In genomic region chr6:89952361-89952680, GRCh38 we compare ENCODE assay signal across 12 cellular contexts. TPM values are rescaled to one million over a fixed set of nuclear protein-coding genes. Genes with fewer than 3 reads are reported as not detected.
DNase-seq lines count a peak whose midpoint lies in the region; ATAC-seq and TF ChIP-seq lines count a peak whose summit lies in the region.
"Had no signal": no experiment of that assay in that cellular context is flagged by ENCODE, and none has a peak within 500 bp of the region (broad histone marks: within the 10 kb centered on the region; RNA-seq: fewer than 3 reads in every experiment).

No MANE protein-coding gene starts in this region.

- CTCF ChIA-PET in mammary epithelial cell (lab: Charles Lee; ENCODE audit: low non-redundant PET) (interaction anchor here (0.7 kb wide), 1 partner anchor 12 kb away, joined by 5 read pairs; no protein-coding TSS in a partner anchor), T-cell (lab: Charles Lee) (interaction anchor here (0.7 to 1.6 kb wide), 7 partner anchors 11 to 524 kb away, joined by 3 to 27 read pairs (median 4); no protein-coding TSS in a partner anchor), RWPE1 (lab: Yijun Ruan, JAX) (no interaction called here)

- TF ChIP-seq POLR2A in breast epithelium (IDR thresholded peaks at IDR 0.05), result no peak

- TF ChIP-seq CTCF in mammary epithelial cell (conservative IDR thresholded peaks at IDR 0.05 in 1 of 2, IDR thresholded peaks at IDR 0.05 in 1 of 2; ENCODE audit: extremely low read depth in 1 of 2, insufficient read depth in 1 of 2, low read depth in 1 of 2, low read length in 2 of 2) (no peak), breast epithelium (IDR thresholded peaks at IDR 0.05) (no peak), dorsolateral prefrontal cortex (IDR thresholded peaks at IDR 0.05 in 54 of 56, conservative IDR thresholded peaks at IDR 0.05 in 2 of 56; ENCODE audit: low read depth in 1 of 56, partially characterized antibody in 56 of 56) (no peak), RWPE1 (conservative IDR thresholded peaks at IDR 0.05; ENCODE audit: low read depth) (no peak)

- H3K27ac ChIP-seq in mammary epithelial cell (ENCODE audit: insufficient read depth, low read depth, low read length) (peak overlapping the region; percentile 15), breast epithelium (no peak overlapping the region), dorsolateral prefrontal cortex (peak overlapping the region in 57 of 59 donors; percentile 32 to 89 (median 76)), RWPE1 (no peak overlapping the region)
- H3K27ac ChIP-seq: left lung had no signal

- no peaks in the 10 kb centered on the region for H4K20me1 ChIP-seq in mammary epithelial cell (ENCODE audit: insufficient read depth, low read length)

- H3K4me3 ChIP-seq in mammary epithelial cell (replicated peaks in 1 of 3; ENCODE audit: insufficient read depth in 1 of 3, low read depth in 2 of 3, low read length in 3 of 3) (no peak overlapping the region), breast epithelium (no peak overlapping the region), dorsolateral prefrontal cortex (peak overlapping the region in 3 of 59 donors; percentile 26 to 43 (median 31))
- H3K4me3 ChIP-seq: left lung had no signal

- H3K9me3 ChIP-seq in mammary epithelial cell (replicated peaks; ENCODE audit: insufficient read depth, low read length) (no peaks in the 10 kb centered on the region), breast epithelium (no peaks in the 10 kb centered on the region)
- H3K9me3 ChIP-seq: left lung had no signal

- BruUV-seq in mammary epithelial cell (replicated peaks; lab: Mats Ljungman, UMichigan), result no TSS peak

- peak in 2 of 4 experiments; percentile 17 to 25 for ATAC-seq in T-cell (replicated peaks in 1 of 4)
- ATAC-seq in GM18519 (IDR thresholded peaks at IDR 0.05; ENCODE audit: low FRiP score, unreplicated experiment), result no peak

- peak overlapping the region; percentile 69 to 84 for H3K27ac Mint-ChIP-seq in T-cell

- H2AFZ ChIP-seq in mammary epithelial cell (ENCODE audit: low read depth, low read length), result no peak overlapping the region

- H3K27me3 Mint-ChIP-seq in T-cell, result no peaks in the 10 kb centered on the region

- H3K4me1 ChIP-seq in mammary epithelial cell (ENCODE audit: insufficient read depth, low read length) (peaks cover 40% of the 10 kb centered on the region), breast epithelium (no peaks in the 10 kb centered on the region)
- H3K4me1 ChIP-seq: left lung had no signal

- H3K4me2 ChIP-seq in mammary epithelial cell (ENCODE audit: insufficient read depth, low read depth, low read length), result peak overlapping the region; percentile 53

- H3K36me3 ChIP-seq in mammary epithelial cell (ENCODE audit: insufficient read depth, low read length) (no peaks in the 10 kb centered on the region), breast epithelium (no peaks in the 10 kb centered on the region)

- peak overlapping the region; percentile 31 to 64 (median 37) for H3K4me3 Mint-ChIP-seq in T-cell
- H3K4me3 Mint-ChIP-seq: nephron progenitor cell had no signal

- 91% methylated on average over 2 of the region's 2 CpGs for WGBS in mammary epithelial cell (ENCODE audit: low coverage, missing lambda C conversion rate)

- POLR2A ChIA-PET in T-cell (lab: Charles Lee), result interaction anchor here in 1 of 2 donors (0.5 to 0.9 kb wide), 5 partner anchors 11 to 521 kb away, joined by 3 to 4 read pairs (median 3); no protein-coding TSS in a partner anchor
- POLR2A ChIA-PET in RWPE1 (lab: Yijun Ruan, JAX; ENCODE audit: low non-redundant PET), result no interaction called here

- dilution Hi-C loops in mammary epithelial cell (cut with HindIII; ENCODE audit: low sequenced_read_pairs), result loop anchor here (25.0 kb wide), 1 partner anchor 335 kb away; the partner anchor contains the start of gene BACH2

- H3K9ac ChIP-seq in mammary epithelial cell (ENCODE audit: insufficient read depth, low read length), result no peak overlapping the region

- no peaks in the 10 kb centered on the region for H3K79me2 ChIP-seq in mammary epithelial cell (ENCODE audit: insufficient read depth, low read length)

- H3K36me3 Mint-ChIP-seq in T-cell, result peaks cover 31% of the 10 kb centered on the region

- intact Hi-C loops in mammary epithelial cell (cut with micrococcal nuclease) (no loop called here), breast epithelium (cut with DNase I; ENCODE audit: low total_unique reads) (no loop called here), dorsolateral prefrontal cortex (cut with DNase I) (no loop called here)

- DNase-seq in mammary epithelial cell, result no peak
- DNase-seq in breast epithelium (ENCODE audit: low spot score in 2 of 2), result no peak
- no peak for DNase-seq in T-cell
- DNase-seq in dorsolateral prefrontal cortex, result no peak
- DNase-seq in RWPE1 (ENCODE audit: low spot score), result no peak
- no peak for DNase-seq in NCI-H82 treated with DMSO at 0.1 percent for 48 hours (lab: John Stamatoyannopoulos, UW; ENCODE audit: unreplicated experiment)
- DNase-seq in stimulated activated CD4-positive, alpha-beta T cell treated with anti-CD3 and anti-CD28 coated beads, Interleukin-2, amount 100 ng/mL, for 48 hours, result no peak
- DNase-seq: left lung, NCI-H2171 treated with DMSO at 0.1 percent for 48 hours, nephron progenitor cell had no signal

- in situ Hi-C loops in mammary epithelial cell (cut with MboI; ENCODE audit: low sequenced_read_pairs in 2 of 2), result no loop called here

- H3K4me1 Mint-ChIP-seq in T-cell, result peaks cover 63 to 69% (median 68%) of the 10 kb centered on the region in 3 donors

- H3K27me3 ChIP-seq in mammary epithelial cell (ENCODE audit: insufficient read depth, low read length) (no peaks in the 10 kb centered on the region), breast epithelium (no peaks in the 10 kb centered on the region), dorsolateral prefrontal cortex (no peaks in the 10 kb centered on the region)
- H3K27me3 ChIP-seq: left lung had no signal

- no peaks in the 10 kb centered on the region for H3K9me3 Mint-ChIP-seq in T-cell
- H3K9me3 Mint-ChIP-seq: nephron progenitor cell had no signal

RNA-seq across cellular contexts. Expression of gene GJA10, which starts 58.1 kb away (rescaled TPM):
- total RNA-seq in mammary epithelial cell, result not detected
- not detected for polyA plus RNA-seq in mammary epithelial cell
- not detected for polyA minus RNA-seq in mammary epithelial cell
- total RNA-seq in breast epithelium, result not detected
- total RNA-seq in T-cell, result not detected
- not detected for total RNA-seq in dorsolateral prefrontal cortex
- total RNA-seq: left lung, M059J had no signal

Comparison
In these comparisons a context has a peak if more than half of its experiments do, and no peak if none do; other contexts are left out.
1. H3K27ac ChIP-seq: peak in mammary epithelial cell (single experiment) and dorsolateral prefrontal cortex (57 of 59); none in breast epithelium (0 of 2) and RWPE1 (single experiment).